22 cellular contexts compared by ENCODE assay signal in the genomic region with DNA sequence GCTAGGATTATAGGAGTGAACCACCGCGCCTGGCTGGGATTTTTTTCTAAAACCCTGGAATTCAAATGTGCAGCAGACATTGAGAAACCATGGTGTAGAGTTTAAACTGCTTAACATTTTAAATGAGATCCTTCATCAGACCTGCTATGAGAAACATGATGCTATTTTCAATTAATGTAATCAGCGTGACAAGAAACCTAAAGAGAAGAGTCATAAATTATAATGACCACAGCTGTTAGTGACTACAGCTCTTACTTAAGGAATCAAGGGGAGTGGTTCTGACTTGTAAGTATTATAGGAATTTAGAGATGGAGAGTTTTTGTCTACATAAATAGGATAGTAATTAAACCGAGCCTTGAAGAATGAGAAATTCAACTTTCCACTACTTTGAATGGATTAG.
DNase-seq lines count a peak whose midpoint lies in the region; ATAC-seq, FAIRE-seq and TF ChIP-seq lines count a peak whose summit lies in the region.
"Had no signal": no experiment of that assay in that cellular context is flagged by ENCODE, and none has a peak within 500 bp of the region (broad histone marks: within the 10 kb centered on the region; RNA-seq: fewer than 3 reads in every experiment).

No MANE protein-coding gene starts in this region.

- 82 to 86% methylated on average over 4 of the region's 4 CpGs for WGBS in aorta, 2 donors

- no peaks in the 10 kb centered on the region for H3K36me3 ChIP-seq in bronchial epithelial cell (ENCODE audit: control insufficient read depth, insufficient read depth, low read length)
- no peaks in the 10 kb centered on the region for H3K36me3 ChIP-seq in aorta (ENCODE audit: control insufficient read depth in 1 of 2, insufficient read depth in 2 of 2, low read length in 1 of 2)
- H3K36me3 ChIP-seq: BLaER1 treated with 17β-estradiol and CSF1 and Interleukin-3, amounts not matched to agents 10 nM and 100 nM had no signal

- H3K27me3 ChIP-seq in bronchial epithelial cell (ENCODE audit: control insufficient read depth, insufficient read depth, low read length) (no peaks in the 10 kb centered on the region), aorta (ENCODE audit: control insufficient read depth in 1 of 2, insufficient read depth in 2 of 2, low read length in 1 of 2) (no peaks in the 10 kb centered on the region)
- H3K27me3 ChIP-seq: BLaER1 treated with 17β-estradiol and CSF1 and Interleukin-3, amounts not matched to agents 10 nM and 100 nM had no signal

- no peaks in the 10 kb centered on the region for H3K9me3 ChIP-seq in aorta (ENCODE audit: control insufficient read depth, low read length)

- intact Hi-C loops in Right ventricle myocardium inferior (cut with DNase I): no loop called here
- intact Hi-C loops in aorta (cut with DNase I): no loop called here

- H3K4me3 ChIP-seq in bronchial epithelial cell (ENCODE audit: low read depth, low read length) (no peak overlapping the region), aorta (ENCODE audit: low read length in 2 of 2) (no peak overlapping the region)
- H3K4me3 ChIP-seq: BLaER1 treated with 17β-estradiol and CSF1 and Interleukin-3, amounts not matched to agents 10 nM and 100 nM had no signal

- DNase-seq in LHCN-M2 (ENCODE audit: low read depth): peak; percentile 1
- DNase-seq in bronchial epithelial cell (ENCODE audit: low read depth): peak; percentile 7
- peak; percentile 0 for DNase-seq in myocyte (ENCODE audit: low read depth)
- no peak for DNase-seq in NCI-H128 (lab: John Stamatoyannopoulos, UW; ENCODE audit: unreplicated experiment)
- no peak for DNase-seq in Right ventricle myocardium inferior (ENCODE audit: missing footprints)
- no peak for DNase-seq in aorta
- DNase-seq in activated CD4-positive, alpha-beta T cell treated with anti-CD3 and anti-CD28 coated beads, Interleukin-2, amount 50 U/mL, for 4 hours: no peak
- DNase-seq: 8988T; AML-193; Caco-2; Calu3; CD4-positive, alpha-beta T cell; CD8-positive, alpha-beta T cell; DMS79 treated with DMSO at 0.1 percent for 48 hours; GF-D8 had no signal

- no peak for TF ChIP-seq CTCF in bronchial epithelial cell (IDR thresholded peaks at IDR 0.05; ENCODE audit: insufficient read depth, low read length, severe bottlenecking)

- no peak overlapping the region for H3K27ac ChIP-seq in aorta (ENCODE audit: low read depth in 1 of 2, low read length in 2 of 2)
- H3K27ac ChIP-seq: BLaER1 treated with 17β-estradiol and CSF1 and Interleukin-3, amounts not matched to agents 10 nM and 100 nM; C4-2B had no signal

- no peak for FAIRE-seq in bronchial epithelial cell (lab: Jason Lieb, UNC)
- FAIRE-seq: A204.1, D721Med, G401.6, GM12891, GM19239 had no signal

- no peaks in the 10 kb centered on the region for H3K4me1 ChIP-seq in aorta (ENCODE audit: control insufficient read depth in 1 of 2, insufficient read depth in 2 of 2, low read length in 2 of 2)
- H3K4me1 ChIP-seq: BLaER1 treated with 17β-estradiol and CSF1 and Interleukin-3, amounts not matched to agents 10 nM and 100 nM; Caco-2 had no signal

- no peak for ATAC-seq in Right ventricle myocardium inferior
- ATAC-seq in aorta (ENCODE audit: low FRiP score): no peak
- ATAC-seq: CD8-positive, alpha-beta T cell had no signal

Comparison
In these comparisons a context has a peak if more than half of its experiments do, and no peak if none do; other contexts are left out.
1. DNase-seq: peak in LHCN-M2 (single experiment), bronchial epithelial cell (single experiment) and myocyte (single experiment); none in NCI-H128 (single experiment), Right ventricle myocardium inferior (single experiment), aorta (0 of 2) and activated CD4-positive, alpha-beta T cell treated with anti-CD3 and anti-CD28 coated beads, Interleukin-2, amount 50 U/mL, for 4 hours (0 of 2).